ENCODE assay signal across 14 cellular contexts in the genomic region with DNA sequence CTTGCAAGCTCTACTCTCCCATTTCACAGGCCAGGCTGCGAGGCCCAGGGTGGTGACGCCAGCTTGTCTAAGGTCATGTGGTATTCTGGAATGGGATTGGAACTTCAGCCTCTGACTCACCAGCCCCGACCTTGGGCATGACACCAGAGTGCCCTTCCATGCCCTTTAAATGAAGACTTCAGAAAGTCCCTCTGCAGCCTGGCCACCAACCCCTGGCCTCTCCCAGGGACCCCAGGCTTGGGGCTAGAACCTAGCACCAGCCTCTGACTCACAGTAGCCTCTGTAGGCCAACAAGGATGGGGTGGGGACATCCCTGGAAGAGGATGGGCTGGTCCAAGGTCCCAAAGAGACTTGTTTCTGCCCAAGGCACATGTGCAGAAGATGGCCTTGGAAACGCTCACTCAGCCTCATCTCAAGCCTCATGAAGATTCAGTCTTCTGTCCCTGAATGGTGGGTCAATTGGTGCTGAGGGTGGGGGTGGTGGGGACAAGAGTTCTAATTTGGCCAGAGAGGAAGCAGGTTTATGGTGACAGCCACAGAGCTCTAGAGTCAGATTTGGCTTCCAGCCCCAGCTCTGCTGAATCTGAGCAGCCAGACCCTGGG. TPM values are rescaled to one million over a fixed set of nuclear protein-coding genes. Genes with fewer than 3 reads are reported as not detected.
A peak's percentile ranks its signal among the peaks of the same experiment; 100 is the strongest.
DNase-seq lines count a peak whose midpoint lies in the region; ATAC-seq and TF ChIP-seq lines count a peak whose summit lies in the region.
"Had no signal": no experiment of that assay in that cellular context is flagged by ENCODE, and none has a peak within 500 bp of the region (broad histone marks: within the 10 kb centered on the region; RNA-seq: fewer than 3 reads in every experiment).

No MANE protein-coding gene starts in this region.

- no peak overlapping the region for H3K4me2 ChIP-seq in smooth muscle cell

- H3K36me3 ChIP-seq in KOPT-K1 (ENCODE audit: insufficient read depth, low read length) = 0 out of 2 replicates have a peak, but pooled peaks cover 7% of the 10 kb centered on the region
- no peaks in the 10 kb centered on the region for H3K36me3 ChIP-seq in smooth muscle cell (ENCODE audit: low read depth)
- H3K36me3 ChIP-seq in heart left ventricle = no peaks in the 10 kb centered on the region
- no peaks in the 10 kb centered on the region for H3K36me3 ChIP-seq in left ventricle myocardium inferior
- H3K36me3 ChIP-seq: pancreas, upper lobe of left lung had no signal

- no peaks in the 10 kb centered on the region for H4K20me1 ChIP-seq in smooth muscle cell (ENCODE audit: low read depth)

- DNase-seq in activated CD4-positive, alpha-beta T cell treated with anti-CD3 and anti-CD28 coated beads, Interleukin-2, amount 10 ng/mL, durations not matched to agents 7 days and 5 days = peak; percentile 27
- DNase-seq in activated CD4-positive, alpha-beta T cell treated with anti-CD3 and anti-CD28 coated beads, Interleukin-2, amount 50 U/mL, for 1 hour = no peak
- DNase-seq in smooth muscle cell (lab: John Stamatoyannopoulos, UW; ENCODE audit: unreplicated experiment) = no peak
- no peak for DNase-seq in heart left ventricle
- DNase-seq in NCI-H2081 (lab: John Stamatoyannopoulos, UW) = no peak
- no peak for DNase-seq in left ventricle myocardium inferior
- DNase-seq: DMS53; effector CD8-positive, alpha-beta T cell had no signal

- no peak overlapping the region for H2AFZ ChIP-seq in smooth muscle cell (ENCODE audit: low read depth)

- no peak for TF ChIP-seq POLR2A in heart left ventricle (IDR thresholded peaks at IDR 0.05)

- peak; percentile 25 for ATAC-seq in activated T-helper 17 cell treated with anti-CD3 and anti-CD28 coated beads, Interleukin-2, amount 50 U/mL, for 72 hours (replicated peaks)
- no peak for ATAC-seq in heart left ventricle

- H3K27ac ChIP-seq in KOPT-K1 (ENCODE audit: low read depth, low read length, poor library complexity, severe bottlenecking) (peak overlapping the region; percentile 91), smooth muscle cell (ENCODE audit: low read depth) (peak overlapping the region; percentile 89), heart left ventricle (no peak overlapping the region), left ventricle myocardium inferior (replicated peaks) (no peak overlapping the region)
- H3K27ac ChIP-seq: pancreas had no signal

- peaks cover 6% of the 10 kb centered on the region for H3K4me1 ChIP-seq in smooth muscle cell (ENCODE audit: low read depth)
- H3K4me1 ChIP-seq in heart left ventricle = peaks cover 0 to 18% (median 0%) of the 10 kb centered on the region in 12 donors
- H3K4me1 ChIP-seq in left ventricle myocardium inferior = no peaks in the 10 kb centered on the region
- H3K4me1 ChIP-seq: pancreas had no signal

- peak overlapping the region; percentile 92 for H3K27ac Mint-ChIP-seq in activated CD4-positive, alpha-beta T cell treated with anti-CD3 and anti-CD28 coated beads, Interleukin-2, amount 10 ng/mL, durations not matched to agents 7 days and 5 days
- H3K27ac Mint-ChIP-seq in activated T-helper 17 cell treated with anti-CD3 and anti-CD28 coated beads, Interleukin-2, amount 50 U/mL, for 72 hours = peak overlapping the region; percentile 97

- peaks cover 66% of the 10 kb centered on the region for H3K4me1 Mint-ChIP-seq in activated CD4-positive, alpha-beta T cell treated with anti-CD3 and anti-CD28 coated beads, Interleukin-2, amount 10 ng/mL, durations not matched to agents 7 days and 5 days
- H3K4me1 Mint-ChIP-seq in activated T-helper 17 cell treated with anti-CD3 and anti-CD28 coated beads, Interleukin-2, amount 50 U/mL, for 72 hours = peaks cover 34% of the 10 kb centered on the region

- H3K9me3 ChIP-seq in KOPT-K1 (ENCODE audit: insufficient read depth, low read length, poor library complexity, severe bottlenecking) = no peaks in the 10 kb centered on the region
- H3K9me3 ChIP-seq in smooth muscle cell (replicated peaks; ENCODE audit: low read depth) = no peaks in the 10 kb centered on the region
- no peaks in the 10 kb centered on the region for H3K9me3 ChIP-seq in heart left ventricle
- H3K9me3 ChIP-seq in left ventricle myocardium inferior (replicated peaks) = no peaks in the 10 kb centered on the region
- H3K9me3 ChIP-seq: pancreas, upper lobe of left lung had no signal

- H3K27me3 Mint-ChIP-seq in activated CD4-positive, alpha-beta T cell treated with anti-CD3 and anti-CD28 coated beads, Interleukin-2, amount 10 ng/mL, durations not matched to agents 7 days and 5 days = no peaks in the 10 kb centered on the region
- H3K27me3 Mint-ChIP-seq in activated T-helper 17 cell treated with anti-CD3 and anti-CD28 coated beads, Interleukin-2, amount 50 U/mL, for 72 hours = no peaks in the 10 kb centered on the region

- H3K9ac ChIP-seq in smooth muscle cell (ENCODE audit: low read depth) = no peak overlapping the region

- intact Hi-C loops in heart left ventricle (cut with DNase I) (no loop called here), left ventricle myocardium inferior (cut with micrococcal nuclease) (no loop called here)

- no peak for TF ChIP-seq CTCF in smooth muscle cell (IDR thresholded peaks at IDR 0.05; ENCODE audit: borderline replicate concordance, insufficient read depth, poor library complexity, severe bottlenecking)
- no peak for TF ChIP-seq CTCF in heart left ventricle (IDR thresholded peaks at IDR 0.05)
- no peak for TF ChIP-seq CTCF in left ventricle myocardium inferior (IDR thresholded peaks at IDR 0.05; ENCODE audit: borderline replicate concordance)

- H3F3A ChIP-seq in smooth muscle cell (ENCODE audit: low read depth) = peaks cover 5% of the 10 kb centered on the region

- H3K27me3 ChIP-seq in smooth muscle cell (ENCODE audit: low read depth) = no peaks in the 10 kb centered on the region
- H3K27me3 ChIP-seq in heart left ventricle = peaks cover 0 to 63% (median 12%) of the 10 kb centered on the region in 9 donors
- peaks cover 99% of the 10 kb centered on the region for H3K27me3 ChIP-seq in left ventricle myocardium inferior (ENCODE audit: low read depth)
- H3K27me3 ChIP-seq: pancreas, upper lobe of left lung had no signal

- WGBS in smooth muscle cell (ENCODE audit: low lambda C conversion rate) = 78% methylated on average over 4 of the region's 4 CpGs
- 52 to 87% (median 74%) methylated on average over 4 of the region's 4 CpGs for WGBS in heart left ventricle, 4 donors

- CTCF ChIA-PET in activated CD4-positive, alpha-beta T cell treated with anti-CD3 and anti-CD28 coated beads, Interleukin-2, amount 10 ng/mL, durations not matched to agents 7 days and 5 days (lab: Charles Lee) = interaction anchor here (0.6 to 2.4 kb wide), 11 partner anchors 8 to 71 kb away, joined by 3 to 14 read pairs (median 4); no protein-coding TSS in a partner anchor

- H3K9me3 Mint-ChIP-seq in activated CD4-positive, alpha-beta T cell treated with anti-CD3 and anti-CD28 coated beads, Interleukin-2, amount 10 ng/mL, durations not matched to agents 7 days and 5 days = no peaks in the 10 kb centered on the region
- no peaks in the 10 kb centered on the region for H3K9me3 Mint-ChIP-seq in activated T-helper 17 cell treated with anti-CD3 and anti-CD28 coated beads, Interleukin-2, amount 50 U/mL, for 72 hours

- peaks cover 9% of the 10 kb centered on the region for H3K79me2 ChIP-seq in smooth muscle cell (ENCODE audit: low read depth)

- H3K4me3 Mint-ChIP-seq in activated CD4-positive, alpha-beta T cell treated with anti-CD3 and anti-CD28 coated beads, Interleukin-2, amount 10 ng/mL, durations not matched to agents 7 days and 5 days = peak overlapping the region; percentile 7
- peak overlapping the region; percentile 80 for H3K4me3 Mint-ChIP-seq in activated T-helper 17 cell treated with anti-CD3 and anti-CD28 coated beads, Interleukin-2, amount 50 U/mL, for 72 hours

- POLR2A ChIA-PET in activated CD4-positive, alpha-beta T cell treated with anti-CD3 and anti-CD28 coated beads, Interleukin-2, amount 10 ng/mL, durations not matched to agents 7 days and 5 days (lab: Charles Lee) = interaction anchor here (1.2 kb wide), 1 partner anchor 56 kb away, joined by 4 read pairs; no protein-coding TSS in a partner anchor

- no peak overlapping the region for H3K4me3 ChIP-seq in smooth muscle cell
- H3K4me3 ChIP-seq in heart left ventricle = no peak overlapping the region
- H3K4me3 ChIP-seq in left ventricle myocardium inferior = no peak overlapping the region
- H3K4me3 ChIP-seq: pancreas, upper lobe of left lung had no signal

- H3K36me3 Mint-ChIP-seq in activated CD4-positive, alpha-beta T cell treated with anti-CD3 and anti-CD28 coated beads, Interleukin-2, amount 10 ng/mL, durations not matched to agents 7 days and 5 days (ENCODE audit: low read depth) = peaks cover 28% of the 10 kb centered on the region
- peaks cover 42% of the 10 kb centered on the region for H3K36me3 Mint-ChIP-seq in activated T-helper 17 cell treated with anti-CD3 and anti-CD28 coated beads, Interleukin-2, amount 50 U/mL, for 72 hours (ENCODE audit: low read depth)

RNA-seq across cellular contexts. Expression of gene RUNX3, which starts 36.1 kb away (rescaled TPM):
- total RNA-seq in activated CD4-positive, alpha-beta T cell treated with anti-CD3 and anti-CD28 coated beads, Interleukin-2, amount 10 ng/mL, durations not matched to agents 7 days and 5 days = 100 to 1,000 TPM; 108 to 125 TPM
- 100 to 1,000 TPM; 116 to 145 TPM for total RNA-seq in activated T-helper 17 cell treated with anti-CD3 and anti-CD28 coated beads, Interleukin-2, amount 50 U/mL, for 72 hours
- total RNA-seq in smooth muscle cell = 2.3 and 4.5 TPM in 2 replicates
- 6.5 and 8.2 TPM in 2 replicates for polyA plus RNA-seq in smooth muscle cell
- 1 to 10 TPM in 3 of 9 donors, under 1 TPM in 6; 0.21 to 8.7 (median 0.65) TPM for total RNA-seq in heart left ventricle
- polyA plus RNA-seq in heart left ventricle = under 1 TPM; 0.35 to 0.38 TPM
- 0.52 TPM for total RNA-seq in left ventricle myocardium inferior
- total RNA-seq: NCI-H460 had no signal
- polyA plus RNA-seq: AG04450 had no signal

Comparison
In these comparisons a context has a peak if more than half of its experiments do, and no peak if none do; other contexts are left out.
1. H3K27ac ChIP-seq: peak in KOPT-K1 (single experiment) and smooth muscle cell (single experiment); none in heart left ventricle (0 of 12) and left ventricle myocardium inferior (single experiment).
2. RNA of gene RUNX3, which starts 36.1 kb away (total RNA-seq): 116 to 145 TPM in activated T-helper 17 cell treated with anti-CD3 and anti-CD28 coated beads, Interleukin-2, amount 50 U/mL, for 72 hours and 108 to 125 TPM in activated CD4-positive, alpha-beta T cell treated with anti-CD3 and anti-CD28 coated beads, Interleukin-2, amount 10 ng/mL, durations not matched to agents 7 days and 5 days; 2.3 to 4.5 TPM in smooth muscle cell, 0.21 to 8.7 TPM in heart left ventricle and 0.52 TPM in left ventricle myocardium inferior (single experiment); every median in the first group is over 10 times any median in the second.